Comparison of ENCODE assay signal across 8 cellular contexts in genomic region chr2:187497858-187498463, GRCh38. TPM values are rescaled to one million over a fixed set of nuclear protein-coding genes. Genes with fewer than 3 reads are reported as not detected.
DNase-seq lines count a peak whose midpoint lies in the region; ATAC-seq and TF ChIP-seq lines count a peak whose summit lies in the region.

No MANE protein-coding gene starts in this region.

- 9 to 11% methylated on average over 1 of the region's 1 CpG for WGBS in gastroesophageal sphincter (ENCODE audit: low coverage in 1 of 2), 2 donors

- no peak for TF ChIP-seq POLR2A in gastroesophageal sphincter (IDR thresholded peaks at IDR 0.05)

- TF ChIP-seq CTCF in 22Rv1 (IDR thresholded peaks at IDR 0.05) (peak; percentile 85), GM10266 (IDR thresholded peaks at IDR 0.05; ENCODE audit: control insufficient read depth, insufficient read depth, low read depth, missing control alignments) (peak; percentile 41), gastroesophageal sphincter (IDR thresholded peaks at IDR 0.05) (peak in 3 of 4 experiments; percentile 16 to 38 (median 34))

- no peak overlapping the region for H3K4me3 ChIP-seq in gastroesophageal sphincter

- H3K27ac ChIP-seq in 22Rv1 (no peak overlapping the region), gastroesophageal sphincter (no peak overlapping the region)

- ATAC-seq in gastroesophageal sphincter, result no peak
- ATAC-seq in GM21447 (IDR thresholded peaks at IDR 0.05; ENCODE audit: unreplicated experiment), result no peak
- ATAC-seq in GM21526 (IDR thresholded peaks at IDR 0.05; ENCODE audit: low FRiP score, unreplicated experiment), result no peak

- H3K36me3 ChIP-seq in gastroesophageal sphincter, result peaks cover 0 to 4% of the 10 kb centered on the region in 2 donors

- no peak for DNase-seq in GM10266 (ENCODE audit: extremely low spot score)
- peak; percentile 47 for DNase-seq in SK-MEL-5 (ENCODE audit: low read depth, low spot score)
- no peak for DNase-seq in NCI-H1048 (lab: John Stamatoyannopoulos, UW)
- DNase-seq in effector CD8-positive, alpha-beta T cell (lab: John Stamatoyannopoulos, UW), result no peak

- no peak for TF ChIP-seq EP300 in gastroesophageal sphincter (IDR thresholded peaks at IDR 0.05)

- H3K9me3 ChIP-seq in gastroesophageal sphincter, result peaks cover 0 to 6% (median 0%) of the 10 kb centered on the region in 3 donors

- in situ Hi-C loops in SK-MEL-5 (cut with HindIII; ENCODE audit: low pct_unique_long_range_greater_than_20kb, low sequenced_read_pairs), result no loop called here

- no peaks in the 10 kb centered on the region for H3K27me3 ChIP-seq in gastroesophageal sphincter

- no peaks in the 10 kb centered on the region for H3K4me1 ChIP-seq in gastroesophageal sphincter

RNA-seq across cellular contexts. Expression of gene CALCRL, which starts 49.9 kb away (rescaled TPM):
- 1.1 and 1.7 TPM in 2 replicates for total RNA-seq in SK-MEL-5 (2014; rRNA removed; shearing (Covaris generic))
- 0.29 and 0.75 TPM in 2 replicates for polyA plus RNA-seq in SK-MEL-5 (2015; cell fraction: cytosol; rRNA removed)
- 0.25 and 0.49 TPM in 2 replicates for polyA plus RNA-seq in SK-MEL-5 (2015; cell fraction: nucleus; rRNA removed)
- total RNA-seq in gastroesophageal sphincter, result 10 to 100 TPM in 3 of 4 donors, 1 to 10 TPM in 1; 7.9 to 66.7 (median 31.4) TPM

RNA-seq across cellular contexts. Expression of gene TFPI, which starts 56.3 kb away (rescaled TPM):
- 15.3 and 20.5 TPM in 2 replicates for total RNA-seq in SK-MEL-5 (2014; rRNA removed; shearing (Covaris generic))
- polyA plus RNA-seq in SK-MEL-5 (2015; cell fraction: cytosol; rRNA removed), result 15.8 and 18.8 TPM in 2 replicates
- 6.3 and 9.6 TPM in 2 replicates for polyA plus RNA-seq in SK-MEL-5 (2015; cell fraction: nucleus; rRNA removed)
- 100 to 1,000 TPM in 1 of 4 donors, 10 to 100 TPM in 3; 42.6 to 141 (median 66.1) TPM for total RNA-seq in gastroesophageal sphincter

Comparison
In these comparisons a context has a peak if more than half of its experiments do, and no peak if none do; other contexts are left out.
1. CTCF ChIP-seq: peak in every context shown above with its lines; median percentile 85 in 22Rv1; 41 in GM10266; 34 in gastroesophageal sphincter.